In the genomic region with DNA sequence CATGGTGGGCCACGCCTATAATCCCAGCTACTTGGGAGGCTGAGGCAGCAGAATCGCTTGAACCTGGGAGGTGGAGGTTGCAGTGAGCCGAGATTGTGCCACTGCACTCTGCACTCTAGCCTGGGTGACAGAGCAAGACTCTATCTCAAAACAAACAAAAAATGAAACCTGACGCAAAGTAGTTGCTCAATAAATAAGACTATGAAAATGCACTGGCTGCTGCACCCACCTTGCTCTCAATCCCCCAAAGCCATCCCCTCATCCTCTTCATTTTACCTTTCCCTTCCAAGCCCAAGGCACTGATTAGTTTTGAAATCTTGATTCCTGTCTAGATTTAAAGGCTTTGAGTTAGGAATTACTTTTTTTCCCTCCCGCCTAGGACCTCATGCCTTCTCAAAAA, we compare ENCODE assay signal across 1 cellular context. TPM values are rescaled to one million over a fixed set of nuclear protein-coding genes. Genes with fewer than 3 reads are reported as not detected.
"Had no signal": no experiment of that assay in that cellular context is flagged by ENCODE, and none has a peak within 500 bp of the region (broad histone marks: within the 10 kb centered on the region; RNA-seq: fewer than 3 reads in every experiment).

No MANE protein-coding gene starts in this region.

RNA-seq across cellular contexts. Expression of a gene that starts 18.7 kb away (rescaled TPM):
- total RNA-seq: natural killer cell treated with Interleukin-12 subunit alpha and Interleukin-12 subunit beta and Interleukin-15 and Interleukin-18, amount 100 ng/mL, for 72 hours had no signal
